Comparison of ENCODE assay signal across 1 cellular context in the genomic region with DNA sequence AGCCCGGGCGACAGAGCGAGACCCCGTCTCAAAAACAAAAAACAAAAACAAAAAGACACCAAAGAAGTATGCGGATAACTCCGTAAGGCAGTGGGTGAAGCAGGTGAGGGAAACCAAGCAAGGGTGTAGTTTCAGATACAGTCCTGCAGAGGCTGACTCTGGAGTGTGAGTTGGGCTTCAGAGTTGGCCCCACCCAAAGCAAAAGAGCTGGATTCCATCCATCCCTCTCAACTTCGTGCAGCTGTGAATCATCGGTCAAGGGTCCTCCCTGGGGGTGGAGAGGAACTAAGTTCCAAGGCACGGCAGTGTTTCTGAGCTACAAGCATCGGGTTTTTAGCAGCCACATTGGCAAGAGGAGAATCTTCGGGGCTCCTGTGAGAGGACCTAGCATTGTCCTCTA.
TF ChIP-seq lines count a peak whose summit lies in the region.

No MANE protein-coding gene starts in this region.

TF ChIP-seq in IMR-90, 13 proteins besides CTCF, POLR2A, EP300 and RAD21 (continued from another document):
- peak; percentile 31; the same call in 1 of the 2 replicates for TF ChIP-seq MAZ (IDR thresholded peaks at IDR 0.05; ENCODE audit: borderline replicate concordance, low read depth, low read length)
